Comparison of ENCODE assay signal across 8 cellular contexts in genomic region chr4:155758500-155759371, GRCh38. TPM values are rescaled to one million over a fixed set of nuclear protein-coding genes. Genes with fewer than 3 reads are reported as not detected.
DNase-seq lines count a peak whose midpoint lies in the region; ATAC-seq, FAIRE-seq and TF ChIP-seq lines count a peak whose summit lies in the region.

TSS of gene GUCY1B1 (plus strand) at chr4:155759021. CDS start at chr4:155759141, 120 bp downstream.

- DNase-seq in AG20443 (ENCODE audit: low spot score), result peak; percentile 99
- peak; percentile 78 for DNase-seq in RWPE2 (ENCODE audit: low spot score)
- DNase-seq in activated naive CD4-positive, alpha-beta T cell treated with anti-CD3 and anti-CD28 coated beads for 36 hours, result peak; percentile 77
- peak; percentile 95 to 97 for DNase-seq in frontal cortex (ENCODE audit: low spot score in 2 of 2)
- peak; percentile 76 for DNase-seq in neural crest cell (ENCODE audit: low read depth, low spot score)

- H3K9me3 ChIP-seq in RWPE2 (ENCODE audit: severe bottlenecking) (no peaks in the 10 kb centered on the region), stomach smooth muscle (ENCODE audit: control insufficient read depth in 2 of 2, low read length in 2 of 2) (no peaks in the 10 kb centered on the region)

- no peak for TF ChIP-seq CTCF in RWPE2 (IDR thresholded peaks at IDR 0.05; ENCODE audit: poor library complexity, severe bottlenecking)
- peak; percentile 49 for TF ChIP-seq CTCF in neural crest cell (conservative IDR thresholded peaks at IDR 0.05)

- FAIRE-seq in frontal cortex (lab: Jason Lieb, UNC), result peak; percentile 15

- no peak within 1 kb of the TSS for H3K27ac ChIP-seq in RWPE2 (ENCODE audit: poor library complexity, severe bottlenecking)
- H3K27ac ChIP-seq in stomach smooth muscle (ENCODE audit: low read length), result peak within 1 kb of the TSS; percentile 82

- H3K4me1 Mint-ChIP-seq in activated naive CD4-positive, alpha-beta T cell treated with anti-CD3 and anti-CD28 coated beads for 36 hours (ENCODE audit: low read depth), result peaks cover 14% of the 10 kb centered on the region
- H3K4me1 Mint-ChIP-seq in neural crest cell, result peaks cover 11% of the 10 kb centered on the region

- CTCF ChIA-PET in activated naive CD4-positive, alpha-beta T cell treated with anti-CD3 and anti-CD28 coated beads for 36 hours (lab: Charles Lee), result no interaction called here

- intact Hi-C loops in activated naive CD4-positive, alpha-beta T cell treated with anti-CD3 and anti-CD28 coated beads for 36 hours (cut with micrococcal nuclease), result loop anchor here (5.0 kb wide), 2 partner anchors 91 to 194 kb away; partner anchors contain the start of genes CTSO and GUCY1A1

- H3K4me1 ChIP-seq in RWPE2 (ENCODE audit: insufficient read depth, poor library complexity, severe bottlenecking), result no peaks in the 10 kb centered on the region
- peaks cover 14% of the 10 kb centered on the region for H3K4me1 ChIP-seq in stomach smooth muscle (ENCODE audit: control insufficient read depth, insufficient read depth, low read length)

- peak within 1 kb of the TSS; percentile 29 for H3K4me3 ChIP-seq in RWPE2 (ENCODE audit: severe bottlenecking)
- peak within 1 kb of the TSS; percentile 88 for H3K4me3 ChIP-seq in stomach smooth muscle (ENCODE audit: low read length in 2 of 2)

- peak within 1 kb of the TSS; percentile 74 to 90 for H3K9ac ChIP-seq in stomach smooth muscle (ENCODE audit: low read length in 2 of 2)

- no peaks in the 10 kb centered on the region for H3K27me3 ChIP-seq in RWPE2 (ENCODE audit: insufficient read depth, poor library complexity, severe bottlenecking)
- no peaks in the 10 kb centered on the region for H3K27me3 ChIP-seq in stomach smooth muscle (ENCODE audit: control insufficient read depth in 1 of 2, insufficient read depth in 2 of 2, low read length in 2 of 2)

- H3K36me3 ChIP-seq in RWPE2 (ENCODE audit: low read depth) (no peaks in the 10 kb centered on the region), stomach smooth muscle (ENCODE audit: control insufficient read depth in 2 of 2, insufficient read depth in 2 of 2, low read length in 2 of 2) (no peaks in the 10 kb centered on the region)

- no peaks in the 10 kb centered on the region for H3K9me3 Mint-ChIP-seq in activated naive CD4-positive, alpha-beta T cell treated with anti-CD3 and anti-CD28 coated beads for 36 hours
- H3K9me3 Mint-ChIP-seq in neural crest cell, result no peaks in the 10 kb centered on the region

- H3K36me3 Mint-ChIP-seq in activated naive CD4-positive, alpha-beta T cell treated with anti-CD3 and anti-CD28 coated beads for 36 hours (ENCODE audit: low read depth), result no peaks in the 10 kb centered on the region
- no peaks in the 10 kb centered on the region for H3K36me3 Mint-ChIP-seq in neural crest cell (ENCODE audit: low read depth)

- H3K27me3 Mint-ChIP-seq in activated naive CD4-positive, alpha-beta T cell treated with anti-CD3 and anti-CD28 coated beads for 36 hours (ENCODE audit: low read depth), result peaks cover 32% of the 10 kb centered on the region
- peaks cover 5% of the 10 kb centered on the region for H3K27me3 Mint-ChIP-seq in neural crest cell (ENCODE audit: low read depth)

- peak within 1 kb of the TSS; percentile 57 for H3K4me3 Mint-ChIP-seq in activated naive CD4-positive, alpha-beta T cell treated with anti-CD3 and anti-CD28 coated beads for 36 hours
- peak within 1 kb of the TSS; percentile 82 for H3K4me3 Mint-ChIP-seq in neural crest cell

- no peak within 1 kb of the TSS for H3K27ac Mint-ChIP-seq in activated naive CD4-positive, alpha-beta T cell treated with anti-CD3 and anti-CD28 coated beads for 36 hours
- no peak within 1 kb of the TSS for H3K27ac Mint-ChIP-seq in neural crest cell (ENCODE audit: unreplicated experiment)

- ATAC-seq in GM19023 (IDR thresholded peaks at IDR 0.05; ENCODE audit: unreplicated experiment), result peak; percentile 97
- peak; percentile 96 for ATAC-seq in HG03175 (IDR thresholded peaks at IDR 0.05; ENCODE audit: unreplicated experiment)
- ATAC-seq in RWPE2 (ENCODE audit: low read depth), result peak; percentile 95

RNA-seq across cellular contexts. Expression of gene GUCY1B1, which starts in this region (rescaled TPM):
- total RNA-seq in activated naive CD4-positive, alpha-beta T cell treated with anti-CD3 and anti-CD28 coated beads for 36 hours, result under 1 TPM; 0.60 to 0.72 TPM
- 66.9 TPM for total RNA-seq in frontal cortex
- total RNA-seq in neural crest cell, result 6.1 and 6.7 TPM in 2 replicates

Comparison
In these comparisons a context has a peak if more than half of its experiments do, and no peak if none do; other contexts are left out.
1. Peak in DNase-seq in activated naive CD4-positive, alpha-beta T cell treated with anti-CD3 and anti-CD28 coated beads for 36 hours; RNA of the gene not detected or under 1 TPM.